ENCODE assay signal across 8 cellular contexts in the genomic region with DNA sequence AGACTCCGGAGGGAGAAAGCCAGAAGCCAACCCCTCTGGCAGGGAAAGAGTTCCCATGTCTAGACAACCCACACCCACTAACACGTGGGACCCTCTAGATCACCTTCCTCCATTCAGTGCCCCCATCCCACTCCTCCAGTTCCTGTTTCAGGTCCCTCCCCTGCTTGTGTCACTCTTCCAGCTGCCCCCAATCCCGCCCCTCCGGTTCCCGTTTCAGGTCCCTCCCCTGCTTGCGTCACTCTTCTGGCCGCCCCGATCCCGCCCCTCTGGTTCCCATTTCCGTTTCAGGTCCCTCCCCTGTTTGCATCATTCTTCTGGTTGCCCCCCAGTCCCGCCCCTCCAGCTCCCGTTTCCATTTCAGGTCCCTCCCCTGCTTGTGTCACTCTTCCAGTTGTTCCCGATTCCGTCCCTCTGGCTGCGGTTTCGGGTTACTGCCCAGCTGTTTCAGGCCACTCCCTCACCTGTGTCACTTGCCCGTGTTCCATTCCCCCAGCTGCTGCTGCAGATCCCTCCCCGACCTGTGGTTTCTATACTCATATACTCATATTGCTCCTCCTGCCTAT.
DNase-seq lines count a peak whose midpoint lies in the region; ATAC-seq and TF ChIP-seq lines count a peak whose summit lies in the region.

No MANE protein-coding gene starts in this region.

- peak; percentile 84 for DNase-seq in NCI-H345 treated with DMSO at 0.1 percent for 48 hours (lab: John Stamatoyannopoulos, UW; ENCODE audit: unreplicated experiment)
- DNase-seq in activated CD4-positive, alpha-beta T cell treated with anti-CD3 and anti-CD28 coated beads, Interleukin-2, amount 50 U/mL, for 24 hours (ENCODE audit: low read depth in 1 of 2, low spot score in 1 of 2): peak; percentile 19 to 66
- DNase-seq in dermis blood vessel endothelial cell: peak; percentile 88
- peak; percentile 89 to 91 for DNase-seq in left lung
- DNase-seq in stimulated activated CD4-positive, alpha-beta T cell treated with anti-CD3 and anti-CD28 coated beads, Interleukin-2, amount 100 ng/mL, for 48 hours: peak; percentile 49 to 61
- no peak for DNase-seq in SKM-1 (lab: John Stamatoyannopoulos, UW; ENCODE audit: unreplicated experiment)

- peak overlapping the region; percentile 35 to 39 for H3K27ac ChIP-seq in left lung

- TF ChIP-seq CTCF in left lung (IDR thresholded peaks at IDR 0.05): no peak

- peak overlapping the region; percentile 32 to 36 for H3K4me3 ChIP-seq in left lung

- no peaks in the 10 kb centered on the region for H3K4me1 ChIP-seq in left lung

- no peaks in the 10 kb centered on the region for H3K36me3 ChIP-seq in left lung

- intact Hi-C loops in left lung (cut with DNase I): no loop called here

- ATAC-seq in GM18508 (IDR thresholded peaks at IDR 0.05; ENCODE audit: insufficient read depth, unreplicated experiment) (peak; percentile 68), HG03103 (IDR thresholded peaks at IDR 0.05; ENCODE audit: low read depth, unreplicated experiment) (peak; percentile 80), left lung (peak; percentile 98)

- H3K9me3 ChIP-seq in left lung: no peaks in the 10 kb centered on the region

- no peaks in the 10 kb centered on the region for H3K27me3 ChIP-seq in left lung
